In the genomic region with DNA sequence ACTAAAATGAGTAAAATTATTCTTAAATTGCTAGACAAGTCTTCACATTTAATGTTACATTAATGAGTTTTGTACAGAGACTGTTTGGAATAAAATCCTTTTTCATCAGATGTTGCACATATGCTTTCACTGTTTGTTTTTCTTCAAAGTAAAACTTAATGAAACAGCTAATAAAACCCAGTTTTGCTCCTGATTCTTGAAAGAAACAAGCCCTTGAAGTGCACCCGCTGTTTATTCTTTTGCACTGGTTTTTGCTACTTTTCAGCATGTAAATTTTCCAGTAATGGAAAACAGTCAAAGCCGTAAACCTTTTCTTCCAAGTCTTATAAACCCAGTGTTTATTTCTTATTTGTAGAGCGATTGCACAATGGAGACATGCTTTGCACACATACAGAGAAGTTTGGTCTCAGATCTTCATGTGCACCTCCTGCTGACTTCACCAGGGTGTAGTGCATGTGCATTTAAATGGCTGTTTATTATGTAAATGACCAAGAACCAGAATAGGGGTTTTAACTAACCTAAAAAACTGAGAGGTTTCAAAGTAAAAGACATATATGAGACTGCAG, we compare ENCODE assay signal across 1 cellular context.
TF ChIP-seq lines count a peak whose summit lies in the region.

No MANE protein-coding gene starts in this region.

TF ChIP-seq in HepG2, 621 proteins besides CTCF, POLR2A, EP300 and RAD21:
- TF ChIP-seq DMAP1 (CRISPR knock-in tag; IDR thresholded peaks at IDR 0.05) (no peak), ELK4 (CRISPR knock-in tag; IDR thresholded peaks at IDR 0.05; ENCODE audit: borderline replicate concordance) (no peak), CEBPB (IDR thresholded peaks at IDR 0.05; ENCODE audit: borderline replicate concordance, low read depth, low read length) (0 out of 2 replicates have a peak, but pooled peaks have one; percentile 3)
